In genomic region chr15:80816049-80816653, GRCh38 we compare ENCODE assay signal across 18 cellular contexts.
"Had no signal": no experiment of that assay in that cellular context is flagged by ENCODE, and none has a peak within 500 bp of the region (broad histone marks: within the 10 kb centered on the region; RNA-seq: fewer than 3 reads in every experiment).

No MANE protein-coding gene starts in this region.

- H3K9me3 Mint-ChIP-seq: activated T-helper 1 cell treated with anti-CD3 and anti-CD28 coated beads, Interleukin-12 subunit alpha, Interleukin-12 subunit beta, Interleukin-2, Interleukin-4 antibody, amounts not matched to agents 30 ng/mL and 10 ng/mL and 1 ng/mL, durations not matched to agents 14 hours and 24 hours and 36 hours; dendritic cell treated with granulocyte-macrophage colony-stimulating factor and Interleukin-4, amounts not matched to agents 40 ng/mL and 50 ng/mL, for 4 days; effector memory CD8-positive, alpha-beta T cell; natural killer cell treated with Interleukin-12 subunit alpha and Interleukin-12 subunit beta and Interleukin-15 and Interleukin-18, amount 100 ng/mL, for 72 hours had no signal

- H3K36me3 Mint-ChIP-seq: activated naive CD8-positive, alpha-beta T cell; natural killer cell treated with Interleukin-12 subunit alpha and Interleukin-12 subunit beta and Interleukin-15 and Interleukin-18, amount 100 ng/mL, for 72 hours had no signal

- DNase-seq: activated CD4-positive, alpha-beta T cell treated with anti-CD3 and anti-CD28 coated beads, Interleukin-2, amount 50 U/mL, for 4 hours; activated gamma-delta T cell treated with Interleukin-2 at 50 U/mL for 16 hours; activated T-cell treated with anti-CD3 and anti-CD28 coated beads for 4 hours; effector memory CD8-positive, alpha-beta T cell; mesendoderm; retina; stimulated activated CD4-positive, alpha-beta T cell treated with anti-CD3 and anti-CD28 coated beads, Interleukin-12 subunit alpha, Interleukin-12 subunit beta, amount 100 ng/mL, for 4 hours; stimulated activated CD4-positive, alpha-beta T cell treated with anti-CD3 and anti-CD28 coated beads, Interleukin-1b, Interleukin-23, amount 100 ng/mL, for 48 hours; stimulated activated CD8-positive, alpha-beta memory T cell treated with anti-CD3 and anti-CD28 coated beads, Interleukin-4, amount 100 ng/mL, for 48 hours; stimulated activated naive CD4-positive, alpha-beta T cell; T-helper 2 cell; WERI-Rb-1 had no signal

- H3K27me3 ChIP-seq: cardiac muscle cell, tibial nerve had no signal

- H3K4me3 ChIP-seq: cardiac muscle cell, tibial nerve had no signal

- H3K36me3 ChIP-seq: cardiac muscle cell, tibial nerve, WERI-Rb-1 had no signal

- H3K9me3 ChIP-seq: tibial nerve had no signal

- H3K4me3 Mint-ChIP-seq: activated naive CD8-positive, alpha-beta T cell; activated T-helper 1 cell treated with anti-CD3 and anti-CD28 coated beads, Interleukin-12 subunit alpha, Interleukin-12 subunit beta, Interleukin-2, Interleukin-4 antibody, amounts not matched to agents 30 ng/mL and 10 ng/mL and 1 ng/mL, durations not matched to agents 14 hours and 24 hours and 36 hours; dendritic cell treated with granulocyte-macrophage colony-stimulating factor and Interleukin-4, amounts not matched to agents 40 ng/mL and 50 ng/mL, for 4 days; effector memory CD8-positive, alpha-beta T cell; natural killer cell treated with Interleukin-12 subunit alpha and Interleukin-12 subunit beta and Interleukin-15 and Interleukin-18, amount 100 ng/mL, for 72 hours had no signal

- H3K4me1 ChIP-seq: tibial nerve had no signal

- H3K27me3 Mint-ChIP-seq: dendritic cell treated with granulocyte-macrophage colony-stimulating factor and Interleukin-4, amounts not matched to agents 40 ng/mL and 50 ng/mL, for 4 days had no signal

- H3K27ac Mint-ChIP-seq: activated naive CD8-positive, alpha-beta T cell; activated T-helper 1 cell treated with anti-CD3 and anti-CD28 coated beads, Interleukin-12 subunit alpha, Interleukin-12 subunit beta, Interleukin-2, Interleukin-4 antibody, amounts not matched to agents 30 ng/mL and 10 ng/mL and 1 ng/mL, durations not matched to agents 14 hours and 24 hours and 36 hours; dendritic cell treated with granulocyte-macrophage colony-stimulating factor and Interleukin-4, amounts not matched to agents 40 ng/mL and 50 ng/mL, for 4 days; effector memory CD8-positive, alpha-beta T cell; natural killer cell treated with Interleukin-12 subunit alpha and Interleukin-12 subunit beta and Interleukin-15 and Interleukin-18, amount 100 ng/mL, for 72 hours had no signal

- ATAC-seq: effector memory CD8-positive, alpha-beta T cell; natural killer cell treated with Interleukin-12 subunit alpha and Interleukin-12 subunit beta and Interleukin-15 and Interleukin-18, amount 100 ng/mL, for 72 hours had no signal

- H3K27ac ChIP-seq: cardiac muscle cell, tibial nerve, WERI-Rb-1 had no signal
